In genomic region chr6:125812394-125813231, GRCh38 we compare ENCODE assay signal across 9 cellular contexts. TPM values are rescaled to one million over a fixed set of nuclear protein-coding genes. Genes with fewer than 3 reads are reported as not detected.
DNase-seq lines count a peak whose midpoint lies in the region; ATAC-seq, FAIRE-seq and TF ChIP-seq lines count a peak whose summit lies in the region.
"Had no signal": no experiment of that assay in that cellular context is flagged by ENCODE, and none has a peak within 500 bp of the region (broad histone marks: within the 10 kb centered on the region; RNA-seq: fewer than 3 reads in every experiment).

No MANE protein-coding gene starts in this region.

- TF ChIP-seq POLR2A in HepG2 (IDR thresholded peaks at IDR 0.05; ENCODE audit: insufficient read depth in 1 of 2, low read depth in 2 of 2, low read length in 2 of 2) = no peak

- POLR2A ChIA-PET in HepG2 (lab: Yijun Ruan, JAX) = no interaction called here

- no peaks in the 10 kb centered on the region for H3K9me3 ChIP-seq in HepG2 (ENCODE audit: low read length)

- H3K27ac Mint-ChIP-seq in stimulated activated naive CD8-positive, alpha-beta T cell treated with anti-CD3 and anti-CD28 coated beads, Interleukin-15, amount 100 ng/mL, for 72 hours = no peak overlapping the region

- peak overlapping the region; percentile 49 for H3K4me3 ChIP-seq in brain microvascular endothelial cell (ENCODE audit: low read depth, low read length)
- H3K4me3 ChIP-seq in HepG2 (replicated peaks in 1 of 3; ENCODE audit: insufficient read depth in 1 of 3, low read depth in 2 of 3, low read length in 3 of 3) = no peak overlapping the region

- H3K27ac ChIP-seq in brain microvascular endothelial cell (peak overlapping the region; percentile 89), HepG2 (ENCODE audit: extremely low read length, insufficient read depth, low read length) (no peak overlapping the region)

- 96% methylated on average over 10 of the region's 10 CpGs for WGBS in HepG2 (ENCODE audit: low lambda C conversion rate)

- H3K27me3 ChIP-seq in brain microvascular endothelial cell (replicated peaks) (no peaks in the 10 kb centered on the region), HepG2 (ENCODE audit: control insufficient read depth in 1 of 2, insufficient read depth in 2 of 2, low read length in 2 of 2) (no peaks in the 10 kb centered on the region)

- TF ChIP-seq EP300 in HepG2 (IDR thresholded peaks at IDR 0.05; ENCODE audit: low read depth in 2 of 2, low read length in 2 of 2) = no peak
- TF ChIP-seq EP300 in HepG2 (CRISPR knock-in tag; IDR thresholded peaks at IDR 0.05; ENCODE audit: borderline replicate concordance) = no peak

- H3K4me1 Mint-ChIP-seq in stimulated activated naive CD8-positive, alpha-beta T cell treated with anti-CD3 and anti-CD28 coated beads, Interleukin-15, amount 100 ng/mL, for 72 hours = peaks cover 69% of the 10 kb centered on the region

- H3K36me3 ChIP-seq in brain microvascular endothelial cell (replicated peaks) (peaks cover 3% of the 10 kb centered on the region), HepG2 (replicated peaks in 1 of 2; ENCODE audit: control insufficient read depth in 1 of 2, insufficient read depth in 2 of 2, low read length in 2 of 2) (no peaks in the 10 kb centered on the region; a peak in 1 of 5 replicates)

- ATAC-seq in stimulated activated naive CD8-positive, alpha-beta T cell treated with anti-CD3 and anti-CD28 coated beads, Interleukin-15, Interleukin-2, amounts not matched to agents 100 U/mL and 50 U/mL, for 24 hours = peak; percentile 10
- ATAC-seq in stimulated activated naive CD8-positive, alpha-beta T cell treated with anti-CD3 and anti-CD28 coated beads, Interleukin-15, amount 100 ng/mL, for 72 hours = no peak
- ATAC-seq in HepG2 = no peak
- ATAC-seq in GM18868 (IDR thresholded peaks at IDR 0.05; ENCODE audit: unreplicated experiment) = no peak

- H3K4me1 ChIP-seq in HepG2 (ENCODE audit: insufficient read depth, low read length) = peaks cover 17% of the 10 kb centered on the region

- H4K20me1 ChIP-seq in HepG2 (ENCODE audit: insufficient read depth, low read length) = no peaks in the 10 kb centered on the region

- intact Hi-C loops in HepG2 (cut with micrococcal nuclease; ENCODE audit: unreplicated experiment) (no loop called here), posterior vena cava (cut with DNase I) (no loop called here)

- no peak overlapping the region for H3K4me2 ChIP-seq in HepG2 (ENCODE audit: low read depth, low read length)

- CTCF ChIA-PET in HepG2 (lab: Yijun Ruan, JAX; ENCODE audit: low intra/inter-chr PET ratio, low total read pairs) = no interaction called here

- no TSS peak for BruUV-seq in HepG2 (replicated peaks; lab: Mats Ljungman, UMichigan)

- H3K9me3 Mint-ChIP-seq in stimulated activated naive CD8-positive, alpha-beta T cell treated with anti-CD3 and anti-CD28 coated beads, Interleukin-15, amount 100 ng/mL, for 72 hours = no peaks in the 10 kb centered on the region

- TF ChIP-seq CTCF in brain microvascular endothelial cell (IDR thresholded peaks at IDR 0.05; ENCODE audit: low read depth, low read length, missing control alignments) (no peak), HepG2 (CRISPR knock-in tag; IDR thresholded peaks at IDR 0.05) (no peak)

- H2AFZ ChIP-seq in HepG2 (ENCODE audit: low read length) = no peak overlapping the region

- DNase-seq in stimulated activated naive CD8-positive, alpha-beta T cell treated with anti-CD3 and anti-CD28 coated beads, Interleukin-15, Interleukin-2, amounts not matched to agents 100 U/mL and 50 U/mL, for 24 hours = no peak
- DNase-seq in stimulated activated naive CD8-positive, alpha-beta T cell treated with anti-CD3 and anti-CD28 coated beads, Interleukin-15, amount 100 ng/mL, for 72 hours = no peak
- DNase-seq in brain microvascular endothelial cell (peak; percentile 93), HepG2 (ENCODE audit: low spot score) (no peak), posterior vena cava (ENCODE audit: low spot score) (no peak), hippocampal formation (lab: John Stamatoyannopoulos, UW) (no peak), C1 segment of cervical spinal cord (lab: John Stamatoyannopoulos, UW) (no peak)

- H3K4me3 Mint-ChIP-seq in stimulated activated naive CD8-positive, alpha-beta T cell treated with anti-CD3 and anti-CD28 coated beads, Interleukin-15, amount 100 ng/mL, for 72 hours = no peak overlapping the region

- in situ Hi-C loops in brain microvascular endothelial cell (cut with HindIII; ENCODE audit: low pct_ligation_motif_present, low sequenced_read_pairs) = no loop called here
- in situ Hi-C loops in HepG2 (cut with HindIII; ENCODE audit: extremely low pct_ligation_motif_present, low pct_unique_long_range_greater_than_20kb) = no loop called here

- no peaks in the 10 kb centered on the region for H3K27me3 Mint-ChIP-seq in stimulated activated naive CD8-positive, alpha-beta T cell treated with anti-CD3 and anti-CD28 coated beads, Interleukin-15, amount 100 ng/mL, for 72 hours

- TF ChIP-seq RAD21 in HepG2 (CRISPR knock-in tag; IDR thresholded peaks at IDR 0.05) = no peak

- H3K9ac ChIP-seq in HepG2 (ENCODE audit: insufficient read depth, low read depth, low read length) = no peak overlapping the region

- no peak for FAIRE-seq in HepG2 (lab: Jason Lieb, UNC)
- FAIRE-seq: colon had no signal

- H3K79me2 ChIP-seq in HepG2 (ENCODE audit: insufficient read depth, low read length) = no peaks in the 10 kb centered on the region

TF ChIP-seq in HepG2, 621 proteins besides CTCF, POLR2A, EP300 and RAD21:
- TF ChIP-seq NFE2L2 (IDR thresholded peaks at IDR 0.05; ENCODE audit: low read length) (peak; percentile 72), ZSCAN22 (CRISPR knock-in tag; IDR thresholded peaks at IDR 0.05) (0 out of 2 replicates have a peak, but pooled peaks have one; percentile 61), CAMTA2 (CRISPR knock-in tag; IDR thresholded peaks at IDR 0.05; ENCODE audit: borderline replicate concordance) (no peak), ZHX1 (CRISPR knock-in tag; IDR thresholded peaks at IDR 0.05; ENCODE audit: low read depth) (no peak)
TF ChIP-seq in HepG2: peak in this region for 2.

RNA-seq across cellular contexts. Expression of gene NCOA7, which starts 21.9 kb away (rescaled TPM):
- total RNA-seq in HepG2 (2016; rRNA removed; fragmentation: Illumina TruSeq; extraction: Trizol) = 13.6 and 24.3 TPM in 2 replicates
- 2.1 and 2.2 TPM in 2 replicates for total RNA-seq in HepG2 (2016; cell fraction: cytosol; rRNA removed; fragmentation: Illumina TruSeq; extraction: Trizol; ENCODE audit: low read depth)
- total RNA-seq in HepG2 (2016; cell fraction: insoluble cytoplasmic fraction; rRNA removed; fragmentation: Illumina TruSeq; extraction: Trizol) = 14.1 and 25.5 TPM in 2 replicates
- 5.1 and 5.6 TPM in 2 replicates for total RNA-seq in HepG2 (2016; cell fraction: membrane; rRNA removed; fragmentation: Illumina TruSeq; extraction: Trizol)
- total RNA-seq in HepG2 (2016; cell fraction: nucleus; rRNA removed; fragmentation: Illumina TruSeq; extraction: Trizol) = 15.2 and 17.1 TPM in 2 replicates
- polyA plus RNA-seq in HepG2 (2011; rRNA removed) = 18.7 and 20.8 TPM in 2 replicates
- 14.9 and 15.1 TPM in 2 replicates for polyA plus RNA-seq in HepG2 (2011; cell fraction: cytosol; rRNA removed)
- 10.3 and 11.5 TPM in 2 replicates for polyA plus RNA-seq in HepG2 (2011; cell fraction: nucleus; rRNA removed)
- polyA plus RNA-seq in HepG2 (2012) = 12.9 and 15.2 TPM in 2 replicates
- polyA plus RNA-seq in HepG2 (2016; cell fraction: cytosol; fragmentation: Illumina TruSeq; extraction: Trizol; ENCODE audit: low read depth) = 0.77 and 0.88 TPM in 2 replicates
- 18.7 and 19.3 TPM in 2 replicates for polyA plus RNA-seq in HepG2 (2016; cell fraction: insoluble cytoplasmic fraction; fragmentation: Illumina TruSeq; extraction: Trizol; ENCODE audit: low read depth)
- 3.2 and 3.7 TPM in 2 replicates for polyA plus RNA-seq in HepG2 (2016; cell fraction: membrane; fragmentation: Illumina TruSeq; extraction: Trizol; ENCODE audit: low read depth)
- polyA plus RNA-seq in HepG2 (2016; cell fraction: nucleus; fragmentation: Illumina TruSeq; extraction: Trizol; ENCODE audit: insufficient read depth, low read depth) = 21.0 and 23.4 TPM in 2 replicates
- 42.4 and 115 TPM in 2 replicates for polyA minus RNA-seq in HepG2 (2011; rRNA and poly(A)+ RNA removed; ENCODE audit: low replicate concordance)
- 19.9 and 21.1 TPM in 2 replicates for polyA minus RNA-seq in HepG2 (2011; cell fraction: cytosol; rRNA and poly(A)+ RNA removed)
- 29.4 and 39.5 TPM in 2 replicates for polyA minus RNA-seq in HepG2 (2011; cell fraction: nucleus; rRNA and poly(A)+ RNA removed)
- total RNA-seq in posterior vena cava = 10 to 100 TPM; 41.5 to 43.3 TPM
